In the genomic region with DNA sequence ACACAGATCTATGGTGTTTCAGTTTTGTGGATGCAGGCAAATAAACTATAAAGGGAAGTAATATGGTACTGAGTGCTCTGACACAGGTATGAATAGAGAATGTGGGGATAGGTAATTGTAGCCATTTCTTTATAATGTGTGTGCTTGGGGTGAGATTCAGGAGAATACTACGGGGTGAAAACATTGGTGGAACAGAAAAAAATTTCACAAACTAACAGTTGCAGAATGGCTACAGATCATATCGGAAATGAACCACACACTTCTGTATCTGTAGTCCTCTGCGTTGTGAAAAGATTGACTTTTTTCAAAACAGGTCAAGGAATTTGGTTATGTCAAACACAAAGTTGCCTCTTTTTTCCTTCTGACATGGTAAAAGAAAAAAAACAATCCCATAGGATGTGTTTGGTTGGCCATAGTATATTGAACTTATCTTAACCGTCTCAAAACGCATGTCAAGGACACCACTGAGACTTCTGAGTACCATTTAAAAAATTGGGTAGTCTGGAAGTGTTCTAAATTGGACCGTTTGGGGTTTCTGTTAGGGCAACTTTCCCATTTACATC, we compare ENCODE assay signal across 8 cellular contexts. TPM values are rescaled to one million over a fixed set of nuclear protein-coding genes. Genes with fewer than 3 reads are reported as not detected.
DNase-seq lines count a peak whose midpoint lies in the region; ATAC-seq and TF ChIP-seq lines count a peak whose summit lies in the region.

No MANE protein-coding gene starts in this region.

- DNase-seq in heart right ventricle, result no peak
- DNase-seq in left cardiac atrium, result no peak
- DNase-seq in activated T-helper 2 cell treated with anti-CD3 and anti-CD28 coated beads, Interferon-gamma antibody, Interleukin-2, Interleukin-4, amounts not matched to agents 10 μg/mL and 5 μg/mL and 100 μg/mL, durations not matched to agents 14 hours and 24 hours and 36 hours (ENCODE audit: low spot score), result no peak
- no peak for DNase-seq in memory B cell (ENCODE audit: low spot score in 2 of 2)
- no peak for DNase-seq in tibial nerve (ENCODE audit: low spot score in 2 of 2)
- no peak for DNase-seq in posterior cingulate gyrus
- DNase-seq in mesendoderm, result no peak
- no peak for DNase-seq in stimulated activated CD8-positive, alpha-beta memory T cell treated with anti-CD3 and anti-CD28 coated beads, Interleukin-4, amount 100 ng/mL, for 48 hours

- no peak overlapping the region for H3K23ac ChIP-seq in mesendoderm (ENCODE audit: low read length)

- 69 to 71% methylated on average over 6 of the region's 6 CpGs for WGBS in heart right ventricle, 2 donors
- 71 to 76% methylated on average over 6 of the region's 6 CpGs for WGBS in tibial nerve, 2 donors
- no CpG with 5 or more reads among the region's 6 CpGs for WGBS in mesendoderm (ENCODE audit: extremely low coverage, insufficient coverage, low lambda C conversion rate)

- intact Hi-C loops in heart right ventricle (cut with DNase I) (loop anchor here in 6 of 10 donors (1.0 to 10.0 kb wide), 7 partner anchors 14 to 646 kb away; partner anchors contain the start of genes GLRX2 (in 4 of the 6), RGS2 (in 4 of the 6), RO60 (in 2 of the 6) and UCHL5 (in 2 of the 6)), left cardiac atrium (cut with DNase I) (loop anchor here in 1 of 2 donors (5.0 to 10.0 kb wide), 2 partner anchors 63 to 306 kb away; partner anchors contain the start of genes RO60 and UCHL5), posterior cingulate gyrus (cut with DNase I) (loop anchor here (1.0 to 10.0 kb wide), 5 partner anchors 15 to 648 kb away; partner anchors contain the start of genes B3GALT2, GLRX2, RGS2 and RO60)
- intact Hi-C loops in activated T-helper 2 cell treated with anti-CD3 and anti-CD28 coated beads, Interferon-gamma antibody, Interleukin-2, Interleukin-4, amounts not matched to agents 10 μg/mL and 5 μg/mL and 100 μg/mL, durations not matched to agents 14 hours and 24 hours and 36 hours (cut with micrococcal nuclease), result loop anchor here (10.0 kb wide), 1 partner anchor 576 kb away; no protein-coding TSS in a partner anchor

- peaks cover 10% of the 10 kb centered on the region for H3K27me3 Mint-ChIP-seq in activated T-helper 2 cell treated with anti-CD3 and anti-CD28 coated beads, Interferon-gamma antibody, Interleukin-2, Interleukin-4, amounts not matched to agents 10 μg/mL and 5 μg/mL and 100 μg/mL, durations not matched to agents 14 hours and 24 hours and 36 hours (ENCODE audit: low read depth)
- no peaks in the 10 kb centered on the region for H3K27me3 Mint-ChIP-seq in memory B cell

- no peak for TF ChIP-seq POLR2A in tibial nerve (IDR thresholded peaks at IDR 0.05)

- no peaks in the 10 kb centered on the region for H3K9me3 Mint-ChIP-seq in activated T-helper 2 cell treated with anti-CD3 and anti-CD28 coated beads, Interferon-gamma antibody, Interleukin-2, Interleukin-4, amounts not matched to agents 10 μg/mL and 5 μg/mL and 100 μg/mL, durations not matched to agents 14 hours and 24 hours and 36 hours
- H3K9me3 Mint-ChIP-seq in memory B cell, result no peaks in the 10 kb centered on the region

- TF ChIP-seq CTCF in heart right ventricle (IDR thresholded peaks at IDR 0.05) (no peak), tibial nerve (IDR thresholded peaks at IDR 0.05) (no peak)

- H3K9me3 ChIP-seq in heart right ventricle (no peaks in the 10 kb centered on the region), tibial nerve (no peaks in the 10 kb centered on the region)

- no peak overlapping the region for H4K5ac ChIP-seq in mesendoderm (ENCODE audit: low read length)

- peak overlapping the region; percentile 93 for H3K27ac Mint-ChIP-seq in activated T-helper 2 cell treated with anti-CD3 and anti-CD28 coated beads, Interferon-gamma antibody, Interleukin-2, Interleukin-4, amounts not matched to agents 10 μg/mL and 5 μg/mL and 100 μg/mL, durations not matched to agents 14 hours and 24 hours and 36 hours
- peak overlapping the region; percentile 96 for H3K27ac Mint-ChIP-seq in memory B cell

- no peak overlapping the region for H3K9ac ChIP-seq in mesendoderm (ENCODE audit: low read length)

- H3K27me3 ChIP-seq in heart right ventricle, result no peaks in the 10 kb centered on the region
- no peaks in the 10 kb centered on the region for H3K27me3 ChIP-seq in tibial nerve
- H3K27me3 ChIP-seq in mesendoderm (ENCODE audit: insufficient read depth, low read length, poor library complexity), result no peaks in the 10 kb centered on the region

- H2AK5ac ChIP-seq in mesendoderm (ENCODE audit: low read length), result no peak overlapping the region

- H3K4me3 ChIP-seq in heart right ventricle, result peak overlapping the region in 7 of 10 donors; percentile 63 to 91 (median 76)
- H3K4me3 ChIP-seq in tibial nerve, result peak overlapping the region in 3 of 4 donors; percentile 61 to 94 (median 64)
- no peak overlapping the region for H3K4me3 ChIP-seq in mesendoderm (ENCODE audit: low read length)

- H3K4me1 Mint-ChIP-seq in activated T-helper 2 cell treated with anti-CD3 and anti-CD28 coated beads, Interferon-gamma antibody, Interleukin-2, Interleukin-4, amounts not matched to agents 10 μg/mL and 5 μg/mL and 100 μg/mL, durations not matched to agents 14 hours and 24 hours and 36 hours (ENCODE audit: low read depth), result peaks cover 43% of the 10 kb centered on the region
- peaks cover 13% of the 10 kb centered on the region for H3K4me1 Mint-ChIP-seq in memory B cell

- peak overlapping the region; percentile 99 for H3K4me3 Mint-ChIP-seq in activated T-helper 2 cell treated with anti-CD3 and anti-CD28 coated beads, Interferon-gamma antibody, Interleukin-2, Interleukin-4, amounts not matched to agents 10 μg/mL and 5 μg/mL and 100 μg/mL, durations not matched to agents 14 hours and 24 hours and 36 hours (ENCODE audit: low read depth)
- peak overlapping the region; percentile 89 for H3K4me3 Mint-ChIP-seq in memory B cell

- H3K4me1 ChIP-seq in heart right ventricle (peaks cover 10 to 42% (median 30%) of the 10 kb centered on the region in 9 donors), tibial nerve (peaks cover 0 to 37% (median 14%) of the 10 kb centered on the region in 4 donors), mesendoderm (ENCODE audit: control insufficient read depth, low read depth, low read length) (no peaks in the 10 kb centered on the region)

- H3K36me3 ChIP-seq in heart right ventricle (peaks cover 0 to 11% (median 0%) of the 10 kb centered on the region in 9 donors), tibial nerve (peaks cover 0 to 6% (median 0%) of the 10 kb centered on the region in 3 donors), mesendoderm (ENCODE audit: control insufficient read depth, insufficient read depth, low read length) (no peaks in the 10 kb centered on the region)

- H3K36me3 Mint-ChIP-seq in activated T-helper 2 cell treated with anti-CD3 and anti-CD28 coated beads, Interferon-gamma antibody, Interleukin-2, Interleukin-4, amounts not matched to agents 10 μg/mL and 5 μg/mL and 100 μg/mL, durations not matched to agents 14 hours and 24 hours and 36 hours (ENCODE audit: low read depth), result peaks cover 22% of the 10 kb centered on the region
- H3K36me3 Mint-ChIP-seq in memory B cell, result peaks cover under 1% of the 10 kb centered on the region

- H2BK5ac ChIP-seq in mesendoderm (ENCODE audit: low read length), result no peak overlapping the region

- no peak overlapping the region for H3K56ac ChIP-seq in mesendoderm (ENCODE audit: low read length)

- H2BK15ac ChIP-seq in mesendoderm (replicated peaks; ENCODE audit: low read depth), result no peak overlapping the region

- H3K18ac ChIP-seq in mesendoderm (ENCODE audit: low read length), result no peak overlapping the region

- ATAC-seq in heart right ventricle (no peak), left cardiac atrium (no peak), memory B cell (ENCODE audit: low read depth) (no peak)

- peaks cover 30% of the 10 kb centered on the region for H3K79me2 ChIP-seq in mesendoderm (ENCODE audit: control insufficient read depth, insufficient read depth, low read length)

- peaks cover 2% of the 10 kb centered on the region for H3K79me1 ChIP-seq in mesendoderm (ENCODE audit: low read length)

- H2BK120ac ChIP-seq in mesendoderm (ENCODE audit: low read depth, low read length), result no peak overlapping the region

- TF ChIP-seq EP300 in tibial nerve (IDR thresholded peaks at IDR 0.05), result no peak

- H4K8ac ChIP-seq in mesendoderm (ENCODE audit: low read depth, low read length), result no peak overlapping the region

- H3K4ac ChIP-seq in mesendoderm (ENCODE audit: low read depth, low read length), result no peak overlapping the region

- H3K27ac ChIP-seq in heart right ventricle (peak overlapping the region in 1 of 10 donors; percentile 94), tibial nerve (peak overlapping the region in 2 of 4 donors; percentile 96 to 97), mesendoderm (ENCODE audit: low read depth, low read length) (no peak overlapping the region)

- H3K4me2 ChIP-seq in mesendoderm (ENCODE audit: low read length), result no peak overlapping the region

RNA-seq across cellular contexts. Expression of gene CDC73, which starts 1.1 kb away (rescaled TPM):
- total RNA-seq in heart right ventricle, result 10 to 100 TPM; 47.9 to 70.2 (median 57.0) TPM
- polyA plus RNA-seq in heart right ventricle, result 10 to 100 TPM in 1 of 2 donors, 1 to 10 TPM in 1; 9.2 to 10.2 TPM
- 10 to 100 TPM; 40.4 to 42.8 TPM for total RNA-seq in left cardiac atrium
- total RNA-seq in activated T-helper 2 cell treated with anti-CD3 and anti-CD28 coated beads, Interferon-gamma antibody, Interleukin-2, Interleukin-4, amounts not matched to agents 10 μg/mL and 5 μg/mL and 100 μg/mL, durations not matched to agents 14 hours and 24 hours and 36 hours, result 47.0 and 53.3 TPM in 2 replicates
- 10 to 100 TPM; 41.4 to 89.4 (median 51.5) TPM for total RNA-seq in tibial nerve
- 37.2 TPM for polyA plus RNA-seq in mesendoderm (2013, experiment 1 of 2)
- 37.0 TPM for polyA plus RNA-seq in mesendoderm (2013, experiment 2 of 2)

RNA-seq across cellular contexts. Expression of gene GLRX2, which starts 15.5 kb away (rescaled TPM):
- 10 to 100 TPM; 27.6 to 51.9 (median 33.5) TPM for total RNA-seq in heart right ventricle
- 10 to 100 TPM; 33.1 to 64.9 TPM for polyA plus RNA-seq in heart right ventricle
- 10 to 100 TPM; 24.5 to 27.0 TPM for total RNA-seq in left cardiac atrium
- total RNA-seq in activated T-helper 2 cell treated with anti-CD3 and anti-CD28 coated beads, Interferon-gamma antibody, Interleukin-2, Interleukin-4, amounts not matched to agents 10 μg/mL and 5 μg/mL and 100 μg/mL, durations not matched to agents 14 hours and 24 hours and 36 hours, result 29.0 and 31.6 TPM in 2 replicates
- 1 to 10 TPM; 3.9 to 8.3 (median 4.8) TPM for total RNA-seq in tibial nerve
- 16.7 TPM for polyA plus RNA-seq in mesendoderm (2013, experiment 1 of 2)
- 18.0 TPM for polyA plus RNA-seq in mesendoderm (2013, experiment 2 of 2)
